Comparison of ENCODE assay signal across 25 cellular contexts in genomic region chr6:45571159-45571558, GRCh38.
"Had no signal": no experiment of that assay in that cellular context is flagged by ENCODE, and none has a peak within 500 bp of the region (broad histone marks: within the 10 kb centered on the region; RNA-seq: fewer than 3 reads in every experiment).

No MANE protein-coding gene starts in this region.

- H3K27me3 Mint-ChIP-seq: activated B cell treated with CpG ODN at 0.5 μM for 24 hours; stimulated activated memory B cell treated with anti-CD40 and anti-IgM and Interleukin-4, amounts not matched to agents 10 μg/mL and 1 μg/mL and 100 μg/mL, for 72 hours had no signal

- H3K4me3 Mint-ChIP-seq: activated B cell treated with CpG ODN at 0.5 μM for 24 hours; brain; endodermal cell; nephron progenitor cell; stimulated activated memory B cell treated with anti-CD40 and anti-IgM and Interleukin-4, amounts not matched to agents 10 μg/mL and 1 μg/mL and 100 μg/mL, for 72 hours had no signal

- H3K36me3 Mint-ChIP-seq: brain; stimulated activated memory B cell treated with anti-CD40 and anti-IgM and Interleukin-4, amounts not matched to agents 10 μg/mL and 1 μg/mL and 100 μg/mL, for 72 hours had no signal

- H3K27ac Mint-ChIP-seq: activated B cell treated with CpG ODN at 0.5 μM for 24 hours; activated naive CD4-positive, alpha-beta T cell treated with anti-CD3 and anti-CD28 coated beads, Interleukin-2, amount 50 U/mL, for 72 hours; endodermal cell; nephron progenitor cell; stimulated activated memory B cell treated with anti-CD40 and anti-IgM and Interleukin-4, amounts not matched to agents 10 μg/mL and 1 μg/mL and 100 μg/mL, for 72 hours had no signal

- H3K9me3 Mint-ChIP-seq: activated B cell treated with CpG ODN at 0.5 μM for 24 hours; brain; endodermal cell; nephron progenitor cell; stimulated activated memory B cell treated with anti-CD40 and anti-IgM and Interleukin-4, amounts not matched to agents 10 μg/mL and 1 μg/mL and 100 μg/mL, for 72 hours had no signal

- ATAC-seq: foreskin keratinocyte; left colon; stimulated activated memory B cell treated with anti-CD40 and anti-IgM and Interleukin-4, amounts not matched to agents 10 μg/mL and 1 μg/mL and 100 μg/mL, for 72 hours had no signal

- DNase-seq: activated B cell treated with CpG ODN at 0.5 μM for 24 hours; activated CD8-positive, alpha-beta memory T cell treated with anti-CD3 and anti-CD28 coated beads, Interleukin-2, amount 50 U/mL, for 4 hours; activated gamma-delta T cell treated with Interleukin-2 at 50 U/mL for 16 hours; activated T-cell treated with anti-CD3 and anti-CD28 coated beads, Interleukin-2, amount 50 U/mL, for 48 hours; anterior cingulate cortex; caudate nucleus; dorsolateral prefrontal cortex; endodermal cell; foreskin keratinocyte; glutamatergic neuron; hippocampal formation; islet precursor cell; left colon; mammary epithelial cell; midbrain; nephron progenitor cell; nucleus accumbens; posterior cingulate gyrus; spleen; stimulated activated CD4-positive, alpha-beta T cell treated with anti-CD3 and anti-CD28 coated beads, Interleukin-4, amount 100 ng/mL, for 4 hours; T-helper 9 cell; uterus had no signal
